ENCODE assay signal across 9 cellular contexts in the genomic region with DNA sequence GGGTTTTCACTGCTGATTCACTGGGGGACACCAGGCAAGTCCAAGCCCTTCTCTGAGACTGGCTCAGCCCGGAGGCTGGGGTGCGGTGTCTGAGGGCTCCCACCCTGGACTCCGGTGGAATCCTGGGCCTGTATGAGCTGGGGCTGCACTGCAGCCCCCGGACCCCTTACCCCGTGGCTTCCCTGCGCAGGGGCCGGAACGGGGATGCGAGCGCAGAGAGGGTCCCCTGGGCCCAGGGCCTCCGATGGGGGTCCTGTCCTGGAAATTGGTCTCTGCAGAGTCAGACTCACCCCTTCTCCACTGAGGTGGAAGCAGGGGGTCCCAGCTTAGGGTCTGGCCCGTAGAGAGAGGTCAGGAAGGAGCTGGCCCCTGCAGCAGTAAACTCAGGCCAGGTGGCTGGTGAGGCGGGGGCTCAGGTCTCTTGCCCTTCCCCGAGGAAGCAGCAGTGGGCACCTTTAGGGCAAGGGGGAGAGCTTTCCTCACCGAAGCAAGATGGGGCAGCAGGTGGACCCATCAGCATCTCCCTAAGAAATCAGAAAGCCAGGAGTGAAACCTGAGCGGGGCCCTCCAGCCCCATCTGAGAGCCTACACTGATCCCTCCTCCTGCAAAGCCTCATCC. TPM values are rescaled to one million over a fixed set of nuclear protein-coding genes. Genes with fewer than 3 reads are reported as not detected.
A peak's percentile ranks its signal among the peaks of the same experiment; 100 is the strongest.
DNase-seq lines count a peak whose midpoint lies in the region; ATAC-seq and TF ChIP-seq lines count a peak whose summit lies in the region.
"Had no signal": no experiment of that assay in that cellular context is flagged by ENCODE, and none has a peak within 500 bp of the region (broad histone marks: within the 10 kb centered on the region; RNA-seq: fewer than 3 reads in every experiment).

No MANE protein-coding gene starts in this region.

- no peaks in the 10 kb centered on the region for H3K36me3 Mint-ChIP-seq in natural killer cell

- peaks cover 0 to 8% of the 10 kb centered on the region in 2 donors for H3K27me3 Mint-ChIP-seq in natural killer cell (ENCODE audit: low read depth in 2 of 2)

- H3K27me3 ChIP-seq in MG63: no peaks in the 10 kb centered on the region

- ATAC-seq in natural killer cell (no peak), HG02885 (IDR thresholded peaks at IDR 0.05; ENCODE audit: poor library complexity, unreplicated experiment) (no peak), GM21737 (IDR thresholded peaks at IDR 0.05; ENCODE audit: unreplicated experiment) (no peak)

- H3K4me3 Mint-ChIP-seq in natural killer cell: peak overlapping the region; percentile 78

- H3K9me3 Mint-ChIP-seq in natural killer cell: no peaks in the 10 kb centered on the region

- DNase-seq in AG10803 (ENCODE audit: low read depth) (no peak), MG63 (no peak), coronary artery (ENCODE audit: low spot score) (no peak), natural killer cell (no peak), DMS53 (lab: John Stamatoyannopoulos, UW) (no peak), NCI-H82 (lab: John Stamatoyannopoulos, UW) (no peak)

- no peak overlapping the region for H3K27ac Mint-ChIP-seq in natural killer cell

- no peaks in the 10 kb centered on the region for H3K36me3 ChIP-seq in MG63

- peak overlapping the region; percentile 87 for H3K4me3 ChIP-seq in AG10803 (ENCODE audit: low read length)
- peak overlapping the region; percentile 83 for H3K4me3 ChIP-seq in MG63
- H3K4me3 ChIP-seq in coronary artery: peak overlapping the region; percentile 69

- intact Hi-C loops in natural killer cell (cut with micrococcal nuclease): loop anchor here (1.0 kb wide), 1 partner anchor 200 kb away; no protein-coding TSS in a partner anchor

- no peaks in the 10 kb centered on the region for H3K9me3 ChIP-seq in MG63

- TF ChIP-seq CTCF in AG10803 (conservative IDR thresholded peaks at IDR 0.05; ENCODE audit: low read length) (no peak), coronary artery (IDR thresholded peaks at IDR 0.05) (no peak), natural killer cell (IDR thresholded peaks at IDR 0.05) (no peak)

- H3K4me1 Mint-ChIP-seq in natural killer cell: peaks cover 0 to 7% of the 10 kb centered on the region in 2 donors

- H3K27ac ChIP-seq in coronary artery: peak overlapping the region in 1 of 2 donors; percentile 93
- H3K27ac ChIP-seq: HL-60 had no signal

RNA-seq across cellular contexts. Expression of a gene that starts 1.6 kb away (rescaled TPM):
- 17.3 and 22.8 TPM in 2 replicates for total RNA-seq in MG63 (2014; rRNA removed; shearing (Covaris generic); ENCODE audit: low replicate concordance)
- total RNA-seq in natural killer cell: 1 to 10 TPM; 3.9 to 5.1 (median 4.8) TPM

RNA-seq across cellular contexts. Expression of a gene that starts 31.5 kb away (rescaled TPM):
- total RNA-seq in MG63 (2014; rRNA removed; shearing (Covaris generic); ENCODE audit: low replicate concordance): 7.8 and 18.6 TPM in 2 replicates
- 1 to 10 TPM; 5.5 to 6.8 (median 6.5) TPM for total RNA-seq in natural killer cell
